Comparison of ENCODE assay signal across 14 cellular contexts in the genomic region with DNA sequence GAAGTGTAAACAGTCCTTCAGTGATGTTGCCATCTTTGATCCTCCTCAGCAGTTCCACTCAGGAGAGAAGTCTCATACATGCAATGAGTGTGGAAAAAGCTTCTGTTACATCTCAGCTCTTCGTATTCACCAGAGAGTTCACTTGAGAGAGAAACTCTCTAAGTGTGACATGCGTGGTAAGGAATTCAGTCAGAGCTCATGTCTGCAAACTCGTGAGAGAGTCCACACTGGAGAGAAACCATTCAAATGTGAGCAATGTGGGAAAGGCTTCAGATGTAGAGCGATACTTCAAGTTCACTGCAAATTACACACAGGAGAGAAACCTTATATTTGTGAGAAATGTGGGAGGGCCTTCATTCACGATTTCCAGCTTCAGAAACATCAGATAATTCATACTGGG. TPM values are rescaled to one million over a fixed set of nuclear protein-coding genes. Genes with fewer than 3 reads are reported as not detected.
A peak's percentile ranks its signal among the peaks of the same experiment; 100 is the strongest.
DNase-seq lines count a peak whose midpoint lies in the region; ATAC-seq and TF ChIP-seq lines count a peak whose summit lies in the region.
"Had no signal": no experiment of that assay in that cellular context is flagged by ENCODE, and none has a peak within 500 bp of the region (broad histone marks: within the 10 kb centered on the region; RNA-seq: fewer than 3 reads in every experiment).

No MANE protein-coding gene starts in this region.

- 99% methylated on average over 5 of the region's 5 CpGs for WGBS in right cardiac atrium
- WGBS in endodermal cell (ENCODE audit: insufficient coverage in 1 of 2, insufficient read length in 1 of 2), 2 experiments: 92 to 94% methylated on average over 5 of the region's 5 CpGs

- H3K4me3 Mint-ChIP-seq in endodermal cell (no peak overlapping the region), natural killer cell (no peak overlapping the region)

- H3K36me3 Mint-ChIP-seq in endodermal cell (ENCODE audit: low read depth) (peaks cover 64% of the 10 kb centered on the region), natural killer cell (peaks cover 77% of the 10 kb centered on the region)

- H3K36me3 ChIP-seq in left ventricle myocardium inferior: peaks cover 81% of the 10 kb centered on the region
- peaks cover 34% of the 10 kb centered on the region for H3K36me3 ChIP-seq in endodermal cell (ENCODE audit: control insufficient read depth, insufficient read depth, low read length)

- no peak overlapping the region for H3K27ac Mint-ChIP-seq in endodermal cell
- H3K27ac Mint-ChIP-seq in natural killer cell: no peak overlapping the region

- H3K27me3 ChIP-seq in right cardiac atrium (ENCODE audit: control insufficient read depth, insufficient read depth) (no peaks in the 10 kb centered on the region), left ventricle myocardium inferior (ENCODE audit: low read depth) (no peaks in the 10 kb centered on the region), endodermal cell (ENCODE audit: control insufficient read depth, insufficient read depth, low read length, poor library complexity, severe bottlenecking) (no peaks in the 10 kb centered on the region)
- H3K27me3 ChIP-seq: MG63, SJSA1 had no signal

- H3K27me3 Mint-ChIP-seq in endodermal cell (ENCODE audit: insufficient read depth): no peaks in the 10 kb centered on the region
- no peaks in the 10 kb centered on the region for H3K27me3 Mint-ChIP-seq in natural killer cell (ENCODE audit: low read depth in 2 of 2)

- no peak for DNase-seq in right cardiac atrium
- DNase-seq in left ventricle myocardium inferior: no peak
- DNase-seq in endodermal cell: no peak
- DNase-seq in natural killer cell: no peak
- no peak for DNase-seq in foreskin fibroblast
- DNase-seq: Karpas-422, MG63, NCI-H1092 treated with DMSO at 0.1 percent for 48 hours, NCI-H2081 treated with DMSO at 0.1 percent for 48 hours, NCI-H510A, NCI-H82 had no signal

- H3K9ac ChIP-seq in endodermal cell (ENCODE audit: extremely low read depth, low read length, poor library complexity, severe bottlenecking): no peak overlapping the region

- peaks cover 72% of the 10 kb centered on the region for H3K9me3 Mint-ChIP-seq in endodermal cell
- peaks cover 25 to 41% of the 10 kb centered on the region in 2 donors for H3K9me3 Mint-ChIP-seq in natural killer cell

- intact Hi-C loops in right cardiac atrium (cut with DNase I): no loop called here
- intact Hi-C loops in left ventricle myocardium inferior (cut with micrococcal nuclease): no loop called here
- intact Hi-C loops in natural killer cell (cut with micrococcal nuclease): no loop called here

- ATAC-seq in right cardiac atrium (no peak), natural killer cell (no peak)

- H3K4me1 ChIP-seq in right cardiac atrium (ENCODE audit: control insufficient read depth, insufficient read depth, low read length): no peaks in the 10 kb centered on the region
- no peaks in the 10 kb centered on the region for H3K4me1 ChIP-seq in left ventricle myocardium inferior
- H3K4me1 ChIP-seq in endodermal cell (ENCODE audit: control insufficient read depth, insufficient read depth, low read length): no peaks in the 10 kb centered on the region
- H3K4me1 ChIP-seq: SJSA1 had no signal

- H3K27ac ChIP-seq in right cardiac atrium (ENCODE audit: low read length): no peak overlapping the region
- no peak overlapping the region for H3K27ac ChIP-seq in left ventricle myocardium inferior (replicated peaks)
- no peak overlapping the region for H3K27ac ChIP-seq in endodermal cell (ENCODE audit: low read depth, low read length)
- peak overlapping the region; percentile 13 for H3K27ac ChIP-seq in temporal lobe (ENCODE audit: low read depth, low read length)
- H3K27ac ChIP-seq: 22Rv1, SJSA1 had no signal

- no peak for TF ChIP-seq CTCF in left ventricle myocardium inferior (IDR thresholded peaks at IDR 0.05; ENCODE audit: borderline replicate concordance)
- TF ChIP-seq CTCF in endodermal cell (conservative IDR thresholded peaks at IDR 0.05): no peak
- no peak for TF ChIP-seq CTCF in natural killer cell (IDR thresholded peaks at IDR 0.05)
- no peak for TF ChIP-seq CTCF in foreskin fibroblast (IDR thresholded peaks at IDR 0.05; ENCODE audit: low read depth, low read length)

- H3K9me3 ChIP-seq in right cardiac atrium (ENCODE audit: control insufficient read depth, low read length) (peaks cover 22% of the 10 kb centered on the region), left ventricle myocardium inferior (replicated peaks) (peaks cover 100% of the 10 kb centered on the region), endodermal cell (ENCODE audit: control insufficient read depth, low read length) (peaks cover 32% of the 10 kb centered on the region)

- H3K4me3 ChIP-seq in right cardiac atrium (ENCODE audit: low read length) (peak overlapping the region; percentile 18), left ventricle myocardium inferior (no peak overlapping the region), endodermal cell (ENCODE audit: low read length) (peak overlapping the region; percentile 13), foreskin fibroblast (ENCODE audit: low read depth in 1 of 2, low read length in 2 of 2) (no peak overlapping the region)
- H3K4me3 ChIP-seq: MG63, SJSA1 had no signal

- H3K4me1 Mint-ChIP-seq in endodermal cell (no peaks in the 10 kb centered on the region), natural killer cell (peaks cover 12% of the 10 kb centered on the region in 2 donors)

RNA-seq across cellular contexts. Expression of gene ZNF230, which starts 7.7 kb away (rescaled TPM):
- 1 to 10 TPM; 3.4 to 4.2 (median 3.7) TPM for total RNA-seq in right cardiac atrium
- polyA plus RNA-seq in right cardiac atrium: 1.9 TPM
- total RNA-seq in left ventricle myocardium inferior: 3.5 TPM
- total RNA-seq in endodermal cell: 1 to 10 TPM; 3.8 to 5.7 TPM
- polyA plus RNA-seq in endodermal cell (2013, experiment 1 of 2): 3.2 TPM
- 3.6 TPM for polyA plus RNA-seq in endodermal cell (2013, experiment 2 of 2)
- total RNA-seq in temporal lobe: 6.4 TPM
- total RNA-seq in natural killer cell: 1 to 10 TPM; 2.3 to 6.3 (median 3.4) TPM

RNA-seq across cellular contexts. Expression of gene ZNF222, which starts 14.7 kb away (rescaled TPM):
- 1 to 10 TPM; 3.6 to 4.6 (median 4.0) TPM for total RNA-seq in right cardiac atrium
- polyA plus RNA-seq in right cardiac atrium: 3.8 TPM
- total RNA-seq in left ventricle myocardium inferior: 4.6 TPM
- 1 to 10 TPM; 5.0 to 6.0 TPM for total RNA-seq in endodermal cell
- 8.4 TPM for polyA plus RNA-seq in endodermal cell (2013, experiment 1 of 2)
- 7.0 TPM for polyA plus RNA-seq in endodermal cell (2013, experiment 2 of 2)
- 12.0 TPM for total RNA-seq in temporal lobe
- 1 to 10 TPM; 5.6 to 7.6 (median 5.7) TPM for total RNA-seq in natural killer cell

RNA-seq across cellular contexts. Expression of gene ZNF155, which starts 26.5 kb away (rescaled TPM):
- 10 to 100 TPM in 1 of 4 donors, 1 to 10 TPM in 3; 6.9 to 11.5 (median 7.4) TPM for total RNA-seq in right cardiac atrium
- 6.0 TPM for polyA plus RNA-seq in right cardiac atrium
- total RNA-seq in left ventricle myocardium inferior: 7.3 TPM
- total RNA-seq in endodermal cell: 10 to 100 TPM in 1 of 2 donors, 1 to 10 TPM in 1; 9.7 to 12.7 TPM
- polyA plus RNA-seq in endodermal cell (2013, experiment 1 of 2): 12.0 TPM
- polyA plus RNA-seq in endodermal cell (2013, experiment 2 of 2): 8.7 TPM
- 7.9 TPM for total RNA-seq in temporal lobe
- total RNA-seq in natural killer cell: 1 to 10 TPM; 5.1 to 8.5 (median 6.5) TPM

RNA-seq across cellular contexts. Expression of gene ZNF223, which starts 41.4 kb away (rescaled TPM):
- total RNA-seq in right cardiac atrium: 1 to 10 TPM; 3.2 to 5.9 (median 4.5) TPM
- polyA plus RNA-seq in right cardiac atrium: 3.6 TPM
- 2.9 TPM for total RNA-seq in left ventricle myocardium inferior
- total RNA-seq in endodermal cell: 1 to 10 TPM; 9.3 TPM
- polyA plus RNA-seq in endodermal cell (2013, experiment 1 of 2): 11.1 TPM
- polyA plus RNA-seq in endodermal cell (2013, experiment 2 of 2): 7.6 TPM
- 12.0 TPM for total RNA-seq in temporal lobe
- 1 to 10 TPM in 2 of 3 donors, under 1 TPM in 1; 0.94 to 3.3 (median 2.9) TPM for total RNA-seq in natural killer cell

RNA-seq across cellular contexts. Expression of gene ZNF221, which starts 59.4 kb away (rescaled TPM):
- total RNA-seq in right cardiac atrium: 1 to 10 TPM; 4.5 to 7.3 (median 5.8) TPM
- polyA plus RNA-seq in right cardiac atrium: 2.9 TPM
- total RNA-seq in left ventricle myocardium inferior: 3.7 TPM
- 10 to 100 TPM; 11.5 to 11.8 TPM for total RNA-seq in endodermal cell
- polyA plus RNA-seq in endodermal cell (2013, experiment 1 of 2): 4.7 TPM
- 5.0 TPM for polyA plus RNA-seq in endodermal cell (2013, experiment 2 of 2)
- 23.8 TPM for total RNA-seq in temporal lobe
- 1 to 10 TPM; 1.9 to 2.7 (median 2.2) TPM for total RNA-seq in natural killer cell

Comparison
In these comparisons a context has a peak if more than half of its experiments do, and no peak if none do; other contexts are left out.
1. H3K4me3 ChIP-seq: peak in right cardiac atrium (single experiment) and endodermal cell (single experiment); none in left ventricle myocardium inferior (single experiment) and foreskin fibroblast (0 of 2).